1 cellular context compared by ENCODE assay signal in the genomic region with DNA sequence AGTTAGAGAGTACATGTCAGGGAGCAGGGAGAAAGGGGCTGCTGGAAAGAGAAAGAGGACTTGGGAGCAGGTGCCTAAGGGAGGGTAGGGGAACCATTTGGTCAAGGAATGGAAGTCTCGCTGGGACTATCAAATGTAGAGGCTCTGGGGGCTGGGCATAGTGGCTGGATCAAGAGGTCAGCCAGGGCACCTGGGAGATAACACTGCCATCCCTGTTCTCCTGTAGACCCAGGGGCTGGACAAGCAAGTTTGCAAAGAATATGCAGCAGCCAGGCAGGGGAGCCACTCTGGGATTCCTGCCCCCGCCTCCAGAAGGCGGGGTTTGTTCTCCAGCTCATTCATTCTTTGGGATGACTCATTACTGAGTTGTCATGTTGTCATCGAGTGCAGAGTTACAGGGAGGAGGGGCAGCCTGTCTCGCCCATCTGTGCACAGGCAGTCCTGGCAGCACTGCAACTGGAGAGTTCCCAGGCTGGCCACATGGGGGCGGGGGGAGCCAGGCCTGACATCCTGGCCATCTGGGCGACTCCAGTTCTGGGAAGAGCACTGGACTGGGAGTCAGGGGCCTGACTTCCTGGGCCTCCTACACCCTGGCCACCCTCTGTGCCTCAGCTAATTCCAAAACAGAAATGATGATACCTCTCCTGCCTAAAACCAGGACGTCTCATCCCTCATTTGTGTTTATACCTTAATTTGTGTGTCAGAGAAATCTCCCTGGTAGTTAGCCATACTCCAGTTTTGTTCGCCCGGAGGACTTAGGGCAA.
TF ChIP-seq lines count a peak whose summit lies in the region.

No MANE protein-coding gene starts in this region.

TF ChIP-seq in HepG2, 621 proteins besides CTCF, POLR2A, EP300 and RAD21 (continued from another document and continues in another):
- TF ChIP-seq NFKB2 (CRISPR knock-in tag; IDR thresholded peaks at IDR 0.05; ENCODE audit: borderline replicate concordance) (peak; percentile 88; the same call in 1 of the 2 replicates), RBAK (CRISPR knock-in tag; IDR thresholded peaks at IDR 0.05) (no peak; the same call in none of the 2 replicates), ZNF160 (CRISPR knock-in tag; IDR thresholded peaks at IDR 0.05) (no peak), FOXP1 (IDR thresholded peaks at IDR 0.05) (no peak), FOXP1 (CRISPR knock-in tag; IDR thresholded peaks at IDR 0.05) (peak; percentile 78), CC2D1A (CRISPR knock-in tag; IDR thresholded peaks at IDR 0.05) (no peak), NFIB (CRISPR knock-in tag; IDR thresholded peaks at IDR 0.05; ENCODE audit: borderline replicate concordance) (no peak), ARNT2 (CRISPR knock-in tag; IDR thresholded peaks at IDR 0.05; ENCODE audit: low read depth) (no peak; the same call in 1 of the 2 replicates), ATF7 (IDR thresholded peaks at IDR 0.05) (peak; percentile 81), ATF7 (CRISPR knock-in tag; IDR thresholded peaks at IDR 0.05) (peak; percentile 92), SUZ12 (IDR thresholded peaks at IDR 0.05; ENCODE audit: low read depth, low read length) (no peak), MEIS1 (CRISPR knock-in tag; IDR thresholded peaks at IDR 0.05; ENCODE audit: borderline replicate concordance) (peak; percentile 99; the same call in 1 of the 2 replicates), ETV6 (CRISPR knock-in tag; conservative IDR thresholded peaks at IDR 0.05) (0 out of 2 replicates have a peak, but pooled peaks have one; percentile 78), ZNF589 (CRISPR knock-in tag; conservative IDR thresholded peaks at IDR 0.05) (no peak), NFIC (IDR thresholded peaks at IDR 0.05; ENCODE audit: low read length) (no peak), NONO (IDR thresholded peaks at IDR 0.05) (no peak), NONO (CRISPR knock-in tag; conservative IDR thresholded peaks at IDR 0.05) (peak; percentile 85), FOXM1 (CRISPR knock-in tag; IDR thresholded peaks at IDR 0.05) (no peak), CREM (IDR thresholded peaks at IDR 0.05) (peak; percentile 52; the same call in 1 of the 2 replicates), CREM (CRISPR knock-in tag; IDR thresholded peaks at IDR 0.05) (no peak), LCORL (IDR thresholded peaks at IDR 0.05) (no peak), LCORL (CRISPR knock-in tag; IDR thresholded peaks at IDR 0.05) (peak; percentile 90), GLI4 (CRISPR knock-in tag; IDR thresholded peaks at IDR 0.05; ENCODE audit: borderline replicate concordance) (no peak), RFX1 (IDR thresholded peaks at IDR 0.05) (no peak), DNMT1 (CRISPR knock-in tag; IDR thresholded peaks at IDR 0.05) (peak; percentile 71; the same call in 1 of the 2 replicates), CAMTA2 (CRISPR knock-in tag; IDR thresholded peaks at IDR 0.05; ENCODE audit: borderline replicate concordance) (no peak), CENPX (CRISPR knock-in tag; IDR thresholded peaks at IDR 0.05) (no peak), PHF20 (CRISPR knock-in tag; IDR thresholded peaks at IDR 0.05) (no peak), ZNF333 (CRISPR knock-in tag; IDR thresholded peaks at IDR 0.05; ENCODE audit: borderline replicate concordance) (no peak), ZNF839 (CRISPR knock-in tag; IDR thresholded peaks at IDR 0.05; ENCODE audit: borderline replicate concordance) (peak; percentile 36; the same call in 1 of the 2 replicates), MYC (CRISPR knock-in tag; IDR thresholded peaks at IDR 0.05; ENCODE audit: borderline replicate concordance) (peak; percentile 75; the same call in 1 of the 2 replicates), NCOA5 (CRISPR knock-in tag; IDR thresholded peaks at IDR 0.05) (no peak), XRCC5 (optimal IDR thresholded peaks at IDR 0.05; ENCODE audit: low read length) (peak; percentile 99), GATAD1 (CRISPR knock-in tag; IDR thresholded peaks at IDR 0.05) (peak; percentile 69), ZNF709 (CRISPR knock-in tag; IDR thresholded peaks at IDR 0.05) (no peak), ZNF143 (CRISPR knock-in tag; IDR thresholded peaks at IDR 0.05) (no peak), NCOR1 (IDR thresholded peaks at IDR 0.05; ENCODE audit: borderline replicate concordance, low read length) (no peak; the same call in 1 of the 2 replicates), JDP2 (CRISPR knock-in tag; IDR thresholded peaks at IDR 0.05; ENCODE audit: borderline replicate concordance) (no peak), NR2F1 (CRISPR knock-in tag; IDR thresholded peaks at IDR 0.05) (peak in 1 of 2 experiments; percentile 58; a peak in 1 of 4 replicates), RFX5 (IDR thresholded peaks at IDR 0.05; ENCODE audit: low read depth, low read length) (no peak), ZNF282 (IDR thresholded peaks at IDR 0.05; ENCODE audit: partially characterized antibody) (no peak)
- TF ChIP-seq, protein P1, sequence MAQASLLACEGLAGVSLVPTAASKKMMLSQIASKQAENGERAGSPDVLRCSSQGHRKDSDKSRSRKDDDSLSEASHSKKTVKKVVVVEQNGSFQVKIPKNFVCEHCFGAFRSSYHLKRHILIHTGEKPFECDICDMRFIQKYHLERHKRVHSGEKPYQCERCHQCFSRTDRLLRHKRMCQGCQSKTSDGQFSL (CRISPR knock-in tag; IDR thresholded peaks at IDR 0.05), result no peak; the same call in 1 of the 2 replicates
- TF ChIP-seq, protein P2, sequence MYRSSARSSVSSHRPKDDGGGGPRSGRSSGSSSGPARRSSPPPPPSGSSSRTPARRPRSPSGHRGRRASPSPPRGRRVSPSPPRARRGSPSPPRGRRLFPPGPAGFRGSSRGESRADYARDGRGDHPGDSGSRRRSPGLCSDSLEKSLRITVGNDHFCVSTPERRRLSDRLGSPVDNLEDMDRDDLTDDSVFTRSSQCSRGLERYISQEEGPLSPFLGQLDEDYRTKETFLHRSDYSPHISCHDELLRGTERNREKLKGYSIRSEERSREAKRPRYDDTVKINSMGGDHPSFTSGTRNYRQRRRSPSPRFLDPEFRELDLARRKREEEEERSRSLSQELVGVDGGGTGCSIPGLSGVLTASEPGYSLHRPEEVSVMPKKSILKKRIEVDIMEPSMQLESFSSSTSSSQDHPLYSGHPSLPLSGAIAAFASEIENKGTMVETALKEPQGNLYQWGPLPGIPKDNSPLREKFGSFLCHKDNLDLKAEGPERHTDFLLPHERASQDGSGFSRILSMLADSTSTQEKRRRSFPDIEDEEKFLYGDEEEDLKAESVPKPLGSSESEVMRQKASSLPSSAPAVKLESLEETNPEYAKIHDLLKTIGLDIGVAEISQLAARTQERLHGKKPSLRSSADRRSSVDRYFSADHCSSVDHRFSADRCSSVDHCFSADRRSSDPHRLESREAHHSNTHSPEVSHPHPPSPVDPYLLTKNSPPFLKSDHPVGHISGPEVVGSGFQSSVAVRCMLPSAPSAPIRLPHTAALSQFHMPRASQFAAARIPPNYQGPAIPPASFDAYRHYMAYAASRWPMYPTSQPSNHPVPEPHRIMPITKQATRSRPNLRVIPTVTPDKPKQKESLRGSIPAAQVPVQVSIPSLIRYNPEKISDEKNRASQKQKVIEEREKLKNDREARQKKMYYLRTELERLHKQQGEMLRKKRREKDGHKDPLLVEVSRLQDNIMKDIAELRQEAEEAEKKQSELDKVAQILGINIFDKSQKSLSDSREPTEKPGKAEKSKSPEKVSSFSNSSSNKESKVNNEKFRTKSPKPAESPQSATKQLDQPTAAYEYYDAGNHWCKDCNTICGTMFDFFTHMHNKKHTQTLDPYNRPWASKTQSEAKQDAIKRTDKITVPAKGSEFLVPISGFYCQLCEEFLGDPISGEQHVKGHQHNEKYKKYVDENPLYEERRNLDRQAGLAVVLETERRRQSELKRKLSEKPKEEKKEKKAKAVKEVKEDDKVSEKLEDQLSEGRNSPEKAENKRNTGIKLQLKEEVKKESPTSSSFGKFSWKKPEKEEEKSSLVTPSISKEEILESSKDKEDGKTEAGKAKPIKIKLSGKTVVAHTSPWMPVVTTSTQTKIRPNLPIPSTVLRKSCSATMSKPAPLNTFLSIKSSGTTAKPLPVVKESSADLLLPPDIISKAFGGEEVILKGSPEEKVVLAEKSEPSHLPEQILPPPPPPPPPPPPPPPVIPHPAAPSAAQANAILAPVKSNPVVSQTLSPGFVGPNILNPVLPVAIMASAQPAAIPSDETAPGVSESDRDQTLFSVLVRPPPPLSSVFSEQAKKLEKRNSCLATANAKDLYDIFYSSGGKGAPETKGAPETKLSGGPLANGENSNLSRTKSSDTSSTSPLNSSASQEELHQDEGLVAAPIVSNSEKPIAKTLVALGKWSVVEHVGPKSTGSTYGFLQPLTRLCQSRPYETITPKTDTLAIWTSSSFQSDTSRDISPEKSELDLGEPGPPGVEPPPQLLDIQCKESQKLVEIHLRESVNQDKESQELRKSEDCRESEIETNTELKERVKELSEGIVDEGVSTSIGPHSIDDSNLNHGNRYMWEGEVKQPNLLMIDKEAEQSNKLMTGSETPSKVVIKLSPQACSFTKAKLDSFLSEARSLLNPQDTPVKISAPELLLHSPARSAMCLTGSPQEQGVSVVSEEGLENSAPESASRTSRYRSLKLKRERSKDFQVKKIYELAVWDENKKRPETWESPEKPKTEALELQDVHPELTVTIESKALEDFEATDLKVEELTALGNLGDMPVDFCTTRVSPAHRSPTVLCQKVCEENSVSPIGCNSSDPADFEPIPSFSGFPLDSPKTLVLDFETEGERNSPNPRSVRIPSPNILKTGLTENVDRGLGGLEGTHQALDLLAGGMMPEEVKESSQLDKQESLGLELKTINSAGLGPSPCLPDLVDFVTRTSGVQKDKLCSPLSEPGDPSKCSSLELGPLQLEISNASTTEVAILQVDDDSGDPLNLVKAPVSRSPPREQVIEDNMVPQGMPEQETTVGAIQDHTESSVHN (CRISPR knock-in tag; IDR thresholded peaks at IDR 0.05), result no peak
- TF ChIP-seq, protein P3, sequence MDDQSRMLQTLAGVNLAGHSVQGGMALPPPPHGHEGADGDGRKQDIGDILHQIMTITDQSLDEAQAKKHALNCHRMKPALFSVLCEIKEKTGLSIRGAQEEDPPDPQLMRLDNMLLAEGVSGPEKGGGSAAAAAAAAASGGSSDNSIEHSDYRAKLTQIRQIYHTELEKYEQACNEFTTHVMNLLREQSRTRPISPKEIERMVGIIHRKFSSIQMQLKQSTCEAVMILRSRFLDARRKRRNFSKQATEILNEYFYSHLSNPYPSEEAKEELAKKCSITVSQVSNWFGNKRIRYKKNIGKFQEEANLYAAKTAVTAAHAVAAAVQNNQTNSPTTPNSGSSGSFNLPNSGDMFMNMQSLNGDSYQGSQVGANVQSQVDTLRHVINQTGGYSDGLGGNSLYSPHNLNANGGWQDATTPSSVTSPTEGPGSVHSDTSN (CRISPR knock-in tag; IDR thresholded peaks at IDR 0.05; ENCODE audit: borderline replicate concordance), result no peak
- TF ChIP-seq, protein P4, sequence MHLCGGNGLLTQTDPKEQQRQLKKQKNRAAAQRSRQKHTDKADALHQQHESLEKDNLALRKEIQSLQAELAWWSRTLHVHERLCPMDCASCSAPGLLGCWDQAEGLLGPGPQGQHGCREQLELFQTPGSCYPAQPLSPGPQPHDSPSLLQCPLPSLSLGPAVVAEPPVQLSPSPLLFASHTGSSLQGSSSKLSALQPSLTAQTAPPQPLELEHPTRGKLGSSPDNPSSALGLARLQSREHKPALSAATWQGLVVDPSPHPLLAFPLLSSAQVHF (CRISPR knock-in tag; IDR thresholded peaks at IDR 0.05), result no peak
- TF ChIP-seq, protein P5, sequence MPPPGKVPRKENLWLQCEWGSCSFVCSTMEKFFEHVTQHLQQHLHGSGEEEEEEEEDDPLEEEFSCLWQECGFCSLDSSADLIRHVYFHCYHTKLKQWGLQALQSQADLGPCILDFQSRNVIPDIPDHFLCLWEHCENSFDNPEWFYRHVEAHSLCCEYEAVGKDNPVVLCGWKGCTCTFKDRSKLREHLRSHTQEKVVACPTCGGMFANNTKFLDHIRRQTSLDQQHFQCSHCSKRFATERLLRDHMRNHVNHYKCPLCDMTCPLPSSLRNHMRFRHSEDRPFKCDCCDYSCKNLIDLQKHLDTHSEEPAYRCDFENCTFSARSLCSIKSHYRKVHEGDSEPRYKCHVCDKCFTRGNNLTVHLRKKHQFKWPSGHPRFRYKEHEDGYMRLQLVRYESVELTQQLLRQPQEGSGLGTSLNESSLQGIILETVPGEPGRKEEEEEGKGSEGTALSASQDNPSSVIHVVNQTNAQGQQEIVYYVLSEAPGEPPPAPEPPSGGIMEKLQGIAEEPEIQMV (CRISPR knock-in tag; IDR thresholded peaks at IDR 0.05; ENCODE audit: low read depth), result no peak
- TF ChIP-seq, protein P6, sequence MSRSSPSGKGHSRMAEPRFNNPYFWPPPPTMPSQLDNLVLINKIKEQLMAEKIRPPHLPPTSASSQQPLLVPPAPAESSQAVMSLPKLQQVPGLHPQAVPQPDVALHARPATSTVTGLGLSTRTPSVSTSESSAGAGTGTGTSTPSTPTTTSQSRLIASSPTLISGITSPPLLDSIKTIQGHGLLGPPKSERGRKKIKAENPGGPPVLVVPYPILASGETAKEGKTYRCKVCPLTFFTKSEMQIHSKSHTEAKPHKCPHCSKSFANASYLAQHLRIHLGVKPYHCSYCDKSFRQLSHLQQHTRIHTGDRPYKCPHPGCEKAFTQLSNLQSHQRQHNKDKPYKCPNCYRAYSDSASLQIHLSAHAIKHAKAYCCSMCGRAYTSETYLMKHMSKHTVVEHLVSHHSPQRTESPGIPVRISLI (CRISPR knock-in tag; IDR thresholded peaks at IDR 0.05; ENCODE audit: borderline replicate concordance), result no peak; the same call in 1 of the 2 replicates
- TF ChIP-seq, protein P7, sequence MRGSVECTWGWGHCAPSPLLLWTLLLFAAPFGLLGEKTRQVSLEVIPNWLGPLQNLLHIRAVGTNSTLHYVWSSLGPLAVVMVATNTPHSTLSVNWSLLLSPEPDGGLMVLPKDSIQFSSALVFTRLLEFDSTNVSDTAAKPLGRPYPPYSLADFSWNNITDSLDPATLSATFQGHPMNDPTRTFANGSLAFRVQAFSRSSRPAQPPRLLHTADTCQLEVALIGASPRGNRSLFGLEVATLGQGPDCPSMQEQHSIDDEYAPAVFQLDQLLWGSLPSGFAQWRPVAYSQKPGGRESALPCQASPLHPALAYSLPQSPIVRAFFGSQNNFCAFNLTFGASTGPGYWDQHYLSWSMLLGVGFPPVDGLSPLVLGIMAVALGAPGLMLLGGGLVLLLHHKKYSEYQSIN (CRISPR knock-in tag; IDR thresholded peaks at IDR 0.05; ENCODE audit: borderline replicate concordance), result no peak
- TF ChIP-seq, protein P8, sequence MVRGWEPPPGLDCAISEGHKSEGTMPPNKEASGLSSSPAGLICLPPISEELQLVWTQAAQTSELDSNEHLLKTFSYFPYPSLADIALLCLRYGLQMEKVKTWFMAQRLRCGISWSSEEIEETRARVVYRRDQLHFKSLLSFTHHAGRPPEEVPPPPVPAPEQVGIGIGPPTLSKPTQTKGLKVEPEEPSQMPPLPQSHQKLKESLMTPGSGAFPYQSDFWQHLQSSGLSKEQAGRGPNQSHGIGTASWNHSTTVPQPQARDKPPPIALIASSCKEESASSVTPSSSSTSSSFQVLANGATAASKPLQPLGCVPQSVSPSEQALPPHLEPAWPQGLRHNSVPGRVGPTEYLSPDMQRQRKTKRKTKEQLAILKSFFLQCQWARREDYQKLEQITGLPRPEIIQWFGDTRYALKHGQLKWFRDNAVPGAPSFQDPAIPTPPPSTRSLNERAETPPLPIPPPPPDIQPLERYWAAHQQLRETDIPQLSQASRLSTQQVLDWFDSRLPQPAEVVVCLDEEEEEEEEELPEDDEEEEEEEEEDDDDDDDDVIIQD (CRISPR knock-in tag; IDR thresholded peaks at IDR 0.05; ENCODE audit: low read depth), result peak; percentile 98
- TF ChIP-seq, protein P9, sequence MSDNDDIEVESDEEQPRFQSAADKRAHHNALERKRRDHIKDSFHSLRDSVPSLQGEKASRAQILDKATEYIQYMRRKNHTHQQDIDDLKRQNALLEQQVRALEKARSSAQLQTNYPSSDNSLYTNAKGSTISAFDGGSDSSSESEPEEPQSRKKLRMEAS (IDR thresholded peaks at IDR 0.05), result 0 out of 2 replicates have a peak, but pooled peaks have one; percentile 20
